In the genomic region with DNA sequence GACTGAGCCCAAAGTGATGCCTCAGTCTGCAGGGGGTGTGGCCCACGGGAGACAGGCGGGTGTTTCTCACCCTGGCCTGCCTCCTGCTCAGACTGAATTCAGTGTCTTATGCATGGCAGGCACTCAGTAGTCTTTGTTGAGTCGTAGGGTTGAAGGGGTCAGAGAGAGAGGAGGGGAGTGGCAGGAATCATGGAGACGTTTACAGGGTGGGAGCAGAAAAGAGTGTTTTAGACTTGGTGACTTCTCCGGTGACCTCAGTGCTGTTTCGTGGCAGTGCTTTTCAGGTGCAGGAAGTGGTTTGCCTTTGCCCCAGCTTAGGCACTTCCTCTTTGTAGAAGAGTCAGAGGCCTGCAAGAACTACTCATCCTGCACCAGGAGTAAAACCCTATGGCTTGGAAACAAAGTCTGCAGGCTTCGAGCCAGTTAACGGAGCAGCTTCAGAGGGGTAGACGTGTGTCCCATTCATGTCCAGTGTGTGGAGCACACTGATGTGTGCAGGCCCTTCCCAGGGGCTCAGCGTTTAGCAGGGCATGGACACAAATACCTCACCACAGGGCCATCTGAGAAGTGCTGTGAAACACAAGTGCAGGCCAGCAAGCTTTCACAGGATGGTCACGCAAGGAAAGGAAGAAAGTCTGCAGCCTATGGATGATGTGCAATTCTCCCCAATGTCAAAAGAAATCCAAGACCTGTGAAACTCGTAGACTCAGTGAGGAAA, we compare ENCODE assay signal across 8 cellular contexts. TPM values are rescaled to one million over a fixed set of nuclear protein-coding genes. Genes with fewer than 3 reads are reported as not detected.
A peak's percentile ranks its signal among the peaks of the same experiment; 100 is the strongest.
DNase-seq lines count a peak whose midpoint lies in the region; ATAC-seq and TF ChIP-seq lines count a peak whose summit lies in the region.

No MANE protein-coding gene starts in this region.

- no peaks in the 10 kb centered on the region for H3K36me3 ChIP-seq in MM.1S (replicated peaks; ENCODE audit: insufficient read depth, low read length)

- H3K4me3 ChIP-seq in GM12875 (ENCODE audit: low read depth, low read length) (peak overlapping the region; percentile 16), MM.1S (ENCODE audit: low read length) (peak overlapping the region; percentile 24; the same call in 1 of the 2 replicates)

- H3K27ac Mint-ChIP-seq in activated CD8-positive, alpha-beta memory T cell treated with anti-CD3 and anti-CD28 coated beads, Interleukin-2, amount 10 ng/mL, durations not matched to agents 7 days and 5 days, result peak overlapping the region; percentile 96
- no peak overlapping the region for H3K27ac Mint-ChIP-seq in WTC11

- H3K27me3 Mint-ChIP-seq in activated CD8-positive, alpha-beta memory T cell treated with anti-CD3 and anti-CD28 coated beads, Interleukin-2, amount 10 ng/mL, durations not matched to agents 7 days and 5 days, result no peaks in the 10 kb centered on the region
- no peaks in the 10 kb centered on the region for H3K27me3 Mint-ChIP-seq in WTC11 (ENCODE audit: low read depth)

- H3F3A ChIP-seq in MM.1S (ENCODE audit: insufficient read depth, low read length), result peaks cover 21% of the 10 kb centered on the region

- H3K9me3 ChIP-seq in MM.1S (replicated peaks; ENCODE audit: insufficient read depth, low read length), result no peaks in the 10 kb centered on the region

- peaks cover 6% of the 10 kb centered on the region for H3K36me3 Mint-ChIP-seq in activated CD8-positive, alpha-beta memory T cell treated with anti-CD3 and anti-CD28 coated beads, Interleukin-2, amount 10 ng/mL, durations not matched to agents 7 days and 5 days
- no peaks in the 10 kb centered on the region for H3K36me3 Mint-ChIP-seq in WTC11

- H3K4me1 Mint-ChIP-seq in activated CD8-positive, alpha-beta memory T cell treated with anti-CD3 and anti-CD28 coated beads, Interleukin-2, amount 10 ng/mL, durations not matched to agents 7 days and 5 days, result peaks cover 97% of the 10 kb centered on the region
- peaks cover 6% of the 10 kb centered on the region for H3K4me1 Mint-ChIP-seq in WTC11

- H3K9me3 Mint-ChIP-seq in activated CD8-positive, alpha-beta memory T cell treated with anti-CD3 and anti-CD28 coated beads, Interleukin-2, amount 10 ng/mL, durations not matched to agents 7 days and 5 days (ENCODE audit: low read depth), result peaks cover 2% of the 10 kb centered on the region
- no peaks in the 10 kb centered on the region for H3K9me3 Mint-ChIP-seq in WTC11

- ATAC-seq in GM21737 (IDR thresholded peaks at IDR 0.05; ENCODE audit: unreplicated experiment) (peak; percentile 89), WTC11 (no peak; the same call in 1 of the 2 replicates)
- peak; percentile 93 for ATAC-seq in activated CD8-positive, alpha-beta memory T cell treated with anti-CD3 and anti-CD28 coated beads, Interleukin-2, amount 10 ng/mL, durations not matched to agents 7 days and 5 days

- peak overlapping the region; percentile 53 for H3K9ac ChIP-seq in MM.1S (ENCODE audit: low read length)

- POLR2A ChIA-PET in WTC11 (lab: Charles Lee), result no interaction called here

- H3K4me3 Mint-ChIP-seq in activated CD8-positive, alpha-beta memory T cell treated with anti-CD3 and anti-CD28 coated beads, Interleukin-2, amount 10 ng/mL, durations not matched to agents 7 days and 5 days, result peak overlapping the region; percentile 56
- H3K4me3 Mint-ChIP-seq in WTC11, result no peak overlapping the region

- H3K4me1 ChIP-seq in MM.1S (ENCODE audit: low read length), result peaks cover 43% of the 10 kb centered on the region

- peak overlapping the region; percentile 75 for H2AFZ ChIP-seq in MM.1S (ENCODE audit: low read length)

- CTCF ChIA-PET in activated CD8-positive, alpha-beta memory T cell treated with anti-CD3 and anti-CD28 coated beads, Interleukin-2, amount 10 ng/mL, durations not matched to agents 7 days and 5 days (lab: Charles Lee), result interaction anchor here (0.9 to 6.3 kb wide), 12 partner anchors 13 to 104 kb away, joined by 3 to 50 read pairs (median 8); no protein-coding TSS in a partner anchor
- CTCF ChIA-PET in WTC11 (lab: Charles Lee), result interaction anchor here (1.3 to 1.5 kb wide), 2 partner anchors 27 to 93 kb away, joined by 3 to 6 read pairs; no protein-coding TSS in a partner anchor

- H3K79me2 ChIP-seq in MM.1S (ENCODE audit: low read length), result no peaks in the 10 kb centered on the region

- H3K9me2 ChIP-seq in MM.1S (replicated peaks; ENCODE audit: insufficient read depth, low read length), result no peaks in the 10 kb centered on the region

- peak overlapping the region; percentile 72 for H3K4me2 ChIP-seq in MM.1S (ENCODE audit: low read depth, low read length)

- TF ChIP-seq CTCF in GM12875 (IDR thresholded peaks at IDR 0.05; ENCODE audit: borderline replicate concordance, insufficient read depth, low read depth, low read length) (no peak), MM.1S (IDR thresholded peaks at IDR 0.05; ENCODE audit: low read length) (no peak), WTC11 (IDR thresholded peaks at IDR 0.05) (no peak)

- H3K27ac ChIP-seq in MM.1S (ENCODE audit: low read length), result peak overlapping the region; percentile 94

- H4K20me1 ChIP-seq in MM.1S (ENCODE audit: insufficient read depth, low read length), result no peaks in the 10 kb centered on the region

- H3K27me3 ChIP-seq in MM.1S (replicated peaks; ENCODE audit: insufficient read depth, low read length), result no peaks in the 10 kb centered on the region

- DNase-seq in MM.1S (peak; percentile 93), lung microvascular endothelial cell (ENCODE audit: low read depth in 2 of 2) (peak; percentile 15 to 57), COLO829 (ENCODE audit: low spot score) (no peak), WTC11 (ENCODE audit: low spot score) (no peak), NCI-H82 (lab: John Stamatoyannopoulos, UW) (no peak)
- DNase-seq in activated CD8-positive, alpha-beta memory T cell treated with anti-CD3 and anti-CD28 coated beads, Interleukin-2, amount 10 ng/mL, durations not matched to agents 7 days and 5 days, result peak; percentile 94

TF ChIP-seq in WTC11, 78 proteins besides CTCF, POLR2A, EP300 and RAD21 (continues in another document):
- TF ChIP-seq, protein P1, sequence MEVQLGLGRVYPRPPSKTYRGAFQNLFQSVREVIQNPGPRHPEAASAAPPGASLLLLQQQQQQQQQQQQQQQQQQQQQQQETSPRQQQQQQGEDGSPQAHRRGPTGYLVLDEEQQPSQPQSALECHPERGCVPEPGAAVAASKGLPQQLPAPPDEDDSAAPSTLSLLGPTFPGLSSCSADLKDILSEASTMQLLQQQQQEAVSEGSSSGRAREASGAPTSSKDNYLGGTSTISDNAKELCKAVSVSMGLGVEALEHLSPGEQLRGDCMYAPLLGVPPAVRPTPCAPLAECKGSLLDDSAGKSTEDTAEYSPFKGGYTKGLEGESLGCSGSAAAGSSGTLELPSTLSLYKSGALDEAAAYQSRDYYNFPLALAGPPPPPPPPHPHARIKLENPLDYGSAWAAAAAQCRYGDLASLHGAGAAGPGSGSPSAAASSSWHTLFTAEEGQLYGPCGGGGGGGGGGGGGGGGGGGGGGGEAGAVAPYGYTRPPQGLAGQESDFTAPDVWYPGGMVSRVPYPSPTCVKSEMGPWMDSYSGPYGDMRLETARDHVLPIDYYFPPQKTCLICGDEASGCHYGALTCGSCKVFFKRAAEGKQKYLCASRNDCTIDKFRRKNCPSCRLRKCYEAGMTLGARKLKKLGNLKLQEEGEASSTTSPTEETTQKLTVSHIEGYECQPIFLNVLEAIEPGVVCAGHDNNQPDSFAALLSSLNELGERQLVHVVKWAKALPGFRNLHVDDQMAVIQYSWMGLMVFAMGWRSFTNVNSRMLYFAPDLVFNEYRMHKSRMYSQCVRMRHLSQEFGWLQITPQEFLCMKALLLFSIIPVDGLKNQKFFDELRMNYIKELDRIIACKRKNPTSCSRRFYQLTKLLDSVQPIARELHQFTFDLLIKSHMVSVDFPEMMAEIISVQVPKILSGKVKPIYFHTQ (CRISPR knock-in tag; IDR thresholded peaks at IDR 0.05), result no peak
- TF ChIP-seq, protein P2, sequence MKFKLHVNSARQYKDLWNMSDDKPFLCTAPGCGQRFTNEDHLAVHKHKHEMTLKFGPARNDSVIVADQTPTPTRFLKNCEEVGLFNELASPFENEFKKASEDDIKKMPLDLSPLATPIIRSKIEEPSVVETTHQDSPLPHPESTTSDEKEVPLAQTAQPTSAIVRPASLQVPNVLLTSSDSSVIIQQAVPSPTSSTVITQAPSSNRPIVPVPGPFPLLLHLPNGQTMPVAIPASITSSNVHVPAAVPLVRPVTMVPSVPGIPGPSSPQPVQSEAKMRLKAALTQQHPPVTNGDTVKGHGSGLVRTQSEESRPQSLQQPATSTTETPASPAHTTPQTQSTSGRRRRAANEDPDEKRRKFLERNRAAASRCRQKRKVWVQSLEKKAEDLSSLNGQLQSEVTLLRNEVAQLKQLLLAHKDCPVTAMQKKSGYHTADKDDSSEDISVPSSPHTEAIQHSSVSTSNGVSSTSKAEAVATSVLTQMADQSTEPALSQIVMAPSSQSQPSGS (CRISPR knock-in tag; IDR thresholded peaks at IDR 0.05; ENCODE audit: borderline replicate concordance, low read depth), result no peak
- TF ChIP-seq HMGA2 (CRISPR knock-in tag; IDR thresholded peaks at IDR 0.05) (no peak), ZNF138 (CRISPR knock-in tag; conservative IDR thresholded peaks at IDR 0.05) (no peak), HMGXB4 (CRISPR knock-in tag; IDR thresholded peaks at IDR 0.05) (no peak), NR3C1 (CRISPR knock-in tag; conservative IDR thresholded peaks at IDR 0.05; ENCODE audit: low read depth) (no peak)
- TF ChIP-seq, protein P3, sequence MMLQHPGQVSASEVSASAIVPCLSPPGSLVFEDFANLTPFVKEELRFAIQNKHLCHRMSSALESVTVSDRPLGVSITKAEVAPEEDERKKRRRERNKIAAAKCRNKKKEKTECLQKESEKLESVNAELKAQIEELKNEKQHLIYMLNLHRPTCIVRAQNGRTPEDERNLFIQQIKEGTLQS (CRISPR knock-in tag; conservative IDR thresholded peaks at IDR 0.05), result no peak

RNA-seq across cellular contexts. Expression of gene SEMA4D, which starts 24.5 kb away (rescaled TPM):
- 100 to 1,000 TPM; 408 to 525 TPM for total RNA-seq in activated CD8-positive, alpha-beta memory T cell treated with anti-CD3 and anti-CD28 coated beads, Interleukin-2, amount 10 ng/mL, durations not matched to agents 7 days and 5 days
- total RNA-seq in lung microvascular endothelial cell (2.0 and 3.4 TPM in 2 replicates), WTC11 (2021) (60.5 to 67.8 TPM (median 65.2 TPM) in 3 replicates)

Comparison
In these comparisons a context has a peak if more than half of its experiments do, and no peak if none do; other contexts are left out.
1. DNase-seq: peak in MM.1S (single experiment), activated CD8-positive, alpha-beta memory T cell treated with anti-CD3 and anti-CD28 coated beads, Interleukin-2, amount 10 ng/mL, durations not matched to agents 7 days and 5 days (single experiment) and lung microvascular endothelial cell (2 of 2); none in COLO829 (single experiment), WTC11 (single experiment) and NCI-H82 (single experiment).
2. RNA of gene SEMA4D, which starts 24.5 kb away (total RNA-seq): 408 to 525 TPM in activated CD8-positive, alpha-beta memory T cell treated with anti-CD3 and anti-CD28 coated beads, Interleukin-2, amount 10 ng/mL, durations not matched to agents 7 days and 5 days and 60.5 to 67.8 TPM in WTC11; 2.0 to 3.4 TPM in lung microvascular endothelial cell; every median in the first group is over 10 times any median in the second.